In genomic region chr10:132538031-132538789, GRCh38 we compare ENCODE assay signal across 8 cellular contexts. TPM values are rescaled to one million over a fixed set of nuclear protein-coding genes. Genes with fewer than 3 reads are reported as not detected.
A peak's percentile ranks its signal among the peaks of the same experiment; 100 is the strongest.
DNase-seq lines count a peak whose midpoint lies in the region; ATAC-seq, FAIRE-seq and TF ChIP-seq lines count a peak whose summit lies in the region.

No MANE protein-coding gene starts in this region.

- POLR2A ChIA-PET in CD4-positive, alpha-beta T cell (lab: Charles Lee), result interaction anchor here (1.2 kb wide), 1 partner anchor 33 kb away, joined by 3 read pairs; no protein-coding TSS in a partner anchor

- no peaks in the 10 kb centered on the region for H3K9me3 Mint-ChIP-seq in CD4-positive, alpha-beta T cell
- H3K9me3 Mint-ChIP-seq in type B pancreatic cell, result no peaks in the 10 kb centered on the region

- no peak for DNase-seq in CD4-positive, alpha-beta T cell
- DNase-seq in caudate nucleus (lab: John Stamatoyannopoulos, UW) (no peak), lower lobe of right lung (peak; percentile 62), type B pancreatic cell (ENCODE audit: extremely low spot score, unreplicated experiment) (peak; percentile 70), frontal cortex (ENCODE audit: low spot score in 2 of 2) (no peak)

- H3K4me3 ChIP-seq in HUES64 (ENCODE audit: low read length) (peak overlapping the region; percentile 69), lower lobe of right lung (peak overlapping the region; percentile 70)

- no peaks in the 10 kb centered on the region for H3K9me3 ChIP-seq in CD4-positive, alpha-beta T cell (ENCODE audit: control insufficient read depth, low read length)
- no peaks in the 10 kb centered on the region for H3K9me3 ChIP-seq in HUES64 (ENCODE audit: insufficient read depth, low read depth, low read length)
- H3K9me3 ChIP-seq in lower lobe of right lung, result no peaks in the 10 kb centered on the region

- peak overlapping the region; percentile 85 for H3K27ac Mint-ChIP-seq in CD4-positive, alpha-beta T cell
- H3K27ac Mint-ChIP-seq in type B pancreatic cell, result peak overlapping the region; percentile 79

- no peaks in the 10 kb centered on the region for H3K36me3 Mint-ChIP-seq in CD4-positive, alpha-beta T cell (ENCODE audit: low read depth)
- H3K36me3 Mint-ChIP-seq in type B pancreatic cell, result no peaks in the 10 kb centered on the region

- intact Hi-C loops in CD4-positive, alpha-beta T cell (cut with DNase I, micrococcal nuclease), result loop anchor here (5.0 to 10.0 kb wide), 9 partner anchors 86 to 839 kb away; partner anchors contain the start of genes LRRC27 (in 2 of the 2), BNIP3 (in 1 of the 2), PAOX (in 1 of the 2) and PPP2R2D (in 1 of the 2)
- intact Hi-C loops in lower lobe of right lung (cut with DNase I), result no loop called here

- peak overlapping the region; percentile 58 for H3K9ac ChIP-seq in HUES64 (ENCODE audit: low read depth, low read length)

- peak overlapping the region; percentile 44 for H3K27ac ChIP-seq in CD4-positive, alpha-beta T cell (ENCODE audit: low read depth, low read length)
- H3K27ac ChIP-seq in HUES64 (ENCODE audit: low read depth, low read length), result no peak overlapping the region
- peak overlapping the region; percentile 68 for H3K27ac ChIP-seq in caudate nucleus (ENCODE audit: low read depth, low read length)
- peak overlapping the region; percentile 80 for H3K27ac ChIP-seq in lower lobe of right lung

- H3K27me3 Mint-ChIP-seq in CD4-positive, alpha-beta T cell, result no peaks in the 10 kb centered on the region
- H3K27me3 Mint-ChIP-seq in type B pancreatic cell, result no peaks in the 10 kb centered on the region

- peak overlapping the region; percentile 77 for H3K4me3 Mint-ChIP-seq in CD4-positive, alpha-beta T cell
- peak overlapping the region; percentile 90 for H3K4me3 Mint-ChIP-seq in type B pancreatic cell

- H3K4me1 ChIP-seq in HUES64 (ENCODE audit: insufficient read depth, low read length), result peaks cover 30% of the 10 kb centered on the region
- H3K4me1 ChIP-seq in lower lobe of right lung, result peaks cover 65% of the 10 kb centered on the region

- peaks cover 57% of the 10 kb centered on the region for H3K4me1 Mint-ChIP-seq in CD4-positive, alpha-beta T cell (ENCODE audit: low read depth)
- peaks cover 30% of the 10 kb centered on the region for H3K4me1 Mint-ChIP-seq in type B pancreatic cell (ENCODE audit: unreplicated experiment)

- no peak for FAIRE-seq in frontal cortex (lab: Jason Lieb, UNC)

- no peaks in the 10 kb centered on the region for H3K27me3 ChIP-seq in CD4-positive, alpha-beta T cell (ENCODE audit: control insufficient read depth, insufficient read depth, low read length)
- H3K27me3 ChIP-seq in HUES64 (ENCODE audit: insufficient read depth, low read length) (peaks cover 25% of the 10 kb centered on the region), lower lobe of right lung (ENCODE audit: low read depth) (no peaks in the 10 kb centered on the region)

- CTCF ChIA-PET in CD4-positive, alpha-beta T cell (lab: Charles Lee), result interaction anchor here (1.5 kb wide), 1 partner anchor 13 kb away, joined by 4 read pairs; no protein-coding TSS in a partner anchor

- WGBS in HUES64, result 15% methylated on average over 42 of the region's 42 CpGs

- H3K36me3 ChIP-seq in HUES64 (ENCODE audit: insufficient read depth, low read length) (no peaks in the 10 kb centered on the region), lower lobe of right lung (no peaks in the 10 kb centered on the region)

- no peak for TF ChIP-seq CTCF in CD4-positive, alpha-beta T cell (IDR thresholded peaks at IDR 0.05)
- TF ChIP-seq CTCF in lower lobe of right lung (IDR thresholded peaks at IDR 0.05) (no peak), type B pancreatic cell (conservative IDR thresholded peaks at IDR 0.05) (no peak)

- ATAC-seq in CD4-positive, alpha-beta T cell (ENCODE audit: poor library complexity), result no peak
- ATAC-seq in lower lobe of right lung (no peak), GM19463 (IDR thresholded peaks at IDR 0.05; ENCODE audit: unreplicated experiment) (no peak), HG03460 (IDR thresholded peaks at IDR 0.05; ENCODE audit: unreplicated experiment) (no peak)

RNA-seq across cellular contexts. Expression of gene INPP5A, which starts 0.6 kb away (rescaled TPM):
- total RNA-seq in CD4-positive, alpha-beta T cell, result 10 to 100 TPM; 22.0 to 24.8 TPM
- polyA plus RNA-seq in HUES64 (2013, experiment 1 of 2), result 19.1 TPM
- polyA plus RNA-seq in HUES64 (2013, experiment 2 of 2), result 18.4 TPM
- total RNA-seq in lower lobe of right lung (34.1 TPM), type B pancreatic cell (ENCODE audit: low replicate concordance) (26.2 and 26.6 TPM in 2 replicates), frontal cortex (38.7 TPM)

Comparison
In these comparisons a context has a peak if more than half of its experiments do, and no peak if none do; other contexts are left out.
1. DNase-seq: peak in lower lobe of right lung (single experiment) and type B pancreatic cell (single experiment); none in CD4-positive, alpha-beta T cell (0 of 10), caudate nucleus (0 of 61) and frontal cortex (0 of 2).